Comparison of ENCODE assay signal across 1 cellular context in genomic region chr4:183504064-183504929, GRCh38.
TF ChIP-seq lines count a peak whose summit lies in the region.

No MANE protein-coding gene starts in this region.

TF ChIP-seq in K562, 482 proteins besides CTCF, POLR2A, EP300 and RAD21 (continued from another document and continues in another):
- TF ChIP-seq MGA (IDR thresholded peaks at IDR 0.05) (peak; percentile 85), SREBF2 (CRISPR knock-in tag; IDR thresholded peaks at IDR 0.05) (no peak), CGGBP1 (CRISPR knock-in tag; IDR thresholded peaks at IDR 0.05) (no peak), GTF2B (IDR thresholded peaks at IDR 0.05; ENCODE audit: extremely low read depth, insufficient read length) (no peak), SP2 (IDR thresholded peaks at IDR 0.05; ENCODE audit: extremely low read depth, low read depth, low read length, poor library complexity, severe bottlenecking) (peak; percentile 12), ETV5 (CRISPR knock-in tag; IDR thresholded peaks at IDR 0.05; ENCODE audit: low read depth) (peak; percentile 43; the same call in 1 of the 2 replicates), TFAM (CRISPR knock-in tag; conservative IDR thresholded peaks at IDR 0.05) (no peak), ZNF232 (CRISPR knock-in tag; IDR thresholded peaks at IDR 0.05) (no peak; the same call in 1 of the 2 replicates), ZNF551 (CRISPR knock-in tag; IDR thresholded peaks at IDR 0.05) (no peak), ZNF696 (CRISPR knock-in tag; conservative IDR thresholded peaks at IDR 0.05) (no peak), SMARCC2 (IDR thresholded peaks at IDR 0.05; ENCODE audit: low read depth) (no peak), MAX (CRISPR knock-in tag; IDR thresholded peaks at IDR 0.05) (peak; percentile 94), ZNF23 (CRISPR knock-in tag; IDR thresholded peaks at IDR 0.05) (no peak), PRDM10 (IDR thresholded peaks at IDR 0.05; ENCODE audit: partially characterized antibody) (peak; percentile 20), SIN3A (IDR thresholded peaks at IDR 0.05; ENCODE audit: borderline replicate concordance in 2 of 2, control insufficient read depth in 1 of 2, low read depth in 2 of 2, low read length in 2 of 2) (peak; percentile 44 to 63; a peak in 1 of 4 replicates), CREB1 (IDR thresholded peaks at IDR 0.05) (0 out of 2 replicates have a peak, but pooled peaks have one; percentile 27), CREB1 (CRISPR knock-in tag; IDR thresholded peaks at IDR 0.05) (no peak; the same call in 1 of the 2 replicates), ETV6 (IDR thresholded peaks at IDR 0.05; ENCODE audit: borderline replicate concordance in 1 of 2, low read depth in 2 of 2, low read length in 1 of 2) (no peak; a peak in 1 of 4 replicates), ETV6 (CRISPR knock-in tag; IDR thresholded peaks at IDR 0.05; ENCODE audit: borderline replicate concordance) (peak; percentile 85; the same call in 1 of the 2 replicates), ZSCAN32 (CRISPR knock-in tag; IDR thresholded peaks at IDR 0.05) (no peak), BCLAF1 (IDR thresholded peaks at IDR 0.05; ENCODE audit: borderline replicate concordance in 1 of 2, control insufficient read depth in 1 of 2, low read depth in 2 of 2, low read length in 1 of 2) (0 out of 4 replicates have a peak, but pooled peaks of 1 of the 2 experiments have one; percentile 33), ZNF583 (CRISPR knock-in tag; IDR thresholded peaks at IDR 0.05) (no peak), MAFG (tag; conservative IDR thresholded peaks at IDR 0.05) (no peak), ARID1B (IDR thresholded peaks at IDR 0.05) (no peak), RUNX1 (IDR thresholded peaks at IDR 0.05; ENCODE audit: low read depth) (no peak), TCFL5 (CRISPR knock-in tag; conservative IDR thresholded peaks at IDR 0.05) (no peak), ZNF431 (CRISPR knock-in tag; IDR thresholded peaks at IDR 0.05) (peak; percentile 71), TFAP4 (CRISPR knock-in tag; IDR thresholded peaks at IDR 0.05; ENCODE audit: borderline replicate concordance) (peak; percentile 79; the same call in 1 of the 2 replicates), ZNF224 (CRISPR knock-in tag; IDR thresholded peaks at IDR 0.05) (0 out of 2 replicates have a peak, but pooled peaks have one; percentile 63), PTBP1 (IDR thresholded peaks at IDR 0.05; ENCODE audit: low read depth, low read length) (no peak), DIDO1 (tag; IDR thresholded peaks at IDR 0.05; ENCODE audit: low read depth) (no peak), HNRNPH1 (optimal IDR thresholded peaks at IDR 0.05; ENCODE audit: low read depth, low read length) (no peak), KAT8 (IDR thresholded peaks at IDR 0.05; ENCODE audit: low read depth) (no peak)
- TF ChIP-seq, protein P1, sequence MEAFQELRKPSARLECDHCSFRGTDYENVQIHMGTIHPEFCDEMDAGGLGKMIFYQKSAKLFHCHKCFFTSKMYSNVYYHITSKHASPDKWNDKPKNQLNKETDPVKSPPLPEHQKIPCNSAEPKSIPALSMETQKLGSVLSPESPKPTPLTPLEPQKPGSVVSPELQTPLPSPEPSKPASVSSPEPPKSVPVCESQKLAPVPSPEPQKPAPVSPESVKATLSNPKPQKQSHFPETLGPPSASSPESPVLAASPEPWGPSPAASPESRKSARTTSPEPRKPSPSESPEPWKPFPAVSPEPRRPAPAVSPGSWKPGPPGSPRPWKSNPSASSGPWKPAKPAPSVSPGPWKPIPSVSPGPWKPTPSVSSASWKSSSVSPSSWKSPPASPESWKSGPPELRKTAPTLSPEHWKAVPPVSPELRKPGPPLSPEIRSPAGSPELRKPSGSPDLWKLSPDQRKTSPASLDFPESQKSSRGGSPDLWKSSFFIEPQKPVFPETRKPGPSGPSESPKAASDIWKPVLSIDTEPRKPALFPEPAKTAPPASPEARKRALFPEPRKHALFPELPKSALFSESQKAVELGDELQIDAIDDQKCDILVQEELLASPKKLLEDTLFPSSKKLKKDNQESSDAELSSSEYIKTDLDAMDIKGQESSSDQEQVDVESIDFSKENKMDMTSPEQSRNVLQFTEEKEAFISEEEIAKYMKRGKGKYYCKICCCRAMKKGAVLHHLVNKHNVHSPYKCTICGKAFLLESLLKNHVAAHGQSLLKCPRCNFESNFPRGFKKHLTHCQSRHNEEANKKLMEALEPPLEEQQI (IDR thresholded peaks at IDR 0.05) = no peak
